Comparison of ENCODE assay signal across 8 cellular contexts in the genomic region with DNA sequence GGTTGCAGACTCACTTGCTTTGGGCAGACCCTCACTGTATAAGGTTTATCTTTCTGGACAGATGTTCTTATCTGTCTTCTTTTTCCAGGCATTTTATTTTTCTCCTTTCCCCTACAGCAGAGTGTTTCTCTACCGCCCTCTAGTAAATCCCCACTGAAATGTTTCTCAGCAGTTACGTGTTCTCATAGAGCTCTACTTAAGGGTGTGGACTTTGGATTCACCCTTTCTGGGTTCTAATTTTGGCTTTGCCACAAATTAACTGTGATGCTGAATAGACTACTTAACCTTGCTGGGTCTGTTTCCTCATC. TPM values are rescaled to one million over a fixed set of nuclear protein-coding genes. Genes with fewer than 3 reads are reported as not detected.
DNase-seq lines count a peak whose midpoint lies in the region; ATAC-seq, FAIRE-seq and TF ChIP-seq lines count a peak whose summit lies in the region.

No MANE protein-coding gene starts in this region.

- RAD21 ChIA-PET in GM12878 (lab: Charles Lee; ENCODE audit: unreplicated experiment): interaction anchor here (0.6 to 3.5 kb wide), 22 partner anchors 21 to 300 kb away, joined by 3 to 46 read pairs (median 6); partner anchors contain the start of genes CFDP1, GABARAPL2, KARS1 and TERF2IP

- peak; percentile 43 for TF ChIP-seq CTCF in NB4 (IDR thresholded peaks at IDR 0.05; ENCODE audit: low read depth, low read length)
- peak; percentile 61 to 68 (median 62) for TF ChIP-seq CTCF in GM12878 (IDR thresholded peaks at IDR 0.05 in 2 of 3, conservative IDR thresholded peaks at IDR 0.05 in 1 of 3; ENCODE audit: control insufficient read depth in 2 of 3, extremely low read depth in 1 of 3, insufficient read depth in 1 of 3, low read depth in 3 of 3, low read length in 3 of 3)
- peak; percentile 33 for TF ChIP-seq CTCF in mucosa of descending colon (IDR thresholded peaks at IDR 0.05)
- no peak for TF ChIP-seq CTCF in kidney (IDR thresholded peaks at IDR 0.05; ENCODE audit: borderline replicate concordance, extremely low read depth, insufficient read depth)
- peak in 2 of 6 experiments; percentile 22 to 25 for TF ChIP-seq CTCF in esophagus squamous epithelium (IDR thresholded peaks at IDR 0.05)

- peak overlapping the region; percentile 97 for H3K4me2 ChIP-seq in GM12878 (ENCODE audit: control insufficient read depth, insufficient read depth)

- TF ChIP-seq RAD21 in GM12878 (IDR thresholded peaks at IDR 0.05; ENCODE audit: insufficient read depth, low read depth, low read length): peak; percentile 81

- peak overlapping the region; percentile 91 for H3K4me3 Mint-ChIP-seq in activated CD4-positive, alpha-beta T cell treated with anti-CD3 and anti-CD28 coated beads, Interleukin-2, amount 10 ng/mL, durations not matched to agents 7 days and 5 days

- H3K36me3 ChIP-seq in GM12878 (ENCODE audit: control insufficient read depth in 2 of 2, insufficient read depth in 2 of 2, low read length in 1 of 2) (peaks cover 0 to 15% of the 10 kb centered on the region in 2 experiments; a peak in 1 of 4 replicates), mucosa of descending colon (ENCODE audit: low read depth) (no peaks in the 10 kb centered on the region), MG63 (peaks cover 6% of the 10 kb centered on the region), kidney (ENCODE audit: control insufficient read depth in 1 of 2, insufficient read depth in 2 of 2, low read length in 2 of 2) (peaks cover 20 to 21% of the 10 kb centered on the region in 2 donors), esophagus squamous epithelium (peaks cover 6 to 53% (median 25%) of the 10 kb centered on the region in 3 donors)

- H3K27ac ChIP-seq in GM12878 (ENCODE audit: control insufficient read depth, insufficient read depth) (peak overlapping the region; percentile 83), kidney (ENCODE audit: low read depth in 2 of 2, low read length in 2 of 2) (no peak overlapping the region), esophagus squamous epithelium (peak overlapping the region in 1 of 4 donors; percentile 99)

- H3K9me3 ChIP-seq in GM12878 (replicated peaks; ENCODE audit: control insufficient read depth, insufficient read depth, low read length) (no peaks in the 10 kb centered on the region), mucosa of descending colon (no peaks in the 10 kb centered on the region), MG63 (no peaks in the 10 kb centered on the region), kidney (ENCODE audit: control insufficient read depth in 1 of 2, low read length in 2 of 2) (no peaks in the 10 kb centered on the region), esophagus squamous epithelium (no peaks in the 10 kb centered on the region)

- POLR2A ChIA-PET in activated CD4-positive, alpha-beta T cell treated with anti-CD3 and anti-CD28 coated beads, Interleukin-2, amount 10 ng/mL, durations not matched to agents 7 days and 5 days (lab: Charles Lee): interaction anchor here (0.7 kb wide), 1 partner anchor 49 kb away, joined by 3 read pairs; no protein-coding TSS in a partner anchor
- POLR2A ChIA-PET in GM12878 (lab: Charles Lee): interaction anchor here (1.1 to 6.3 kb wide), 5 partner anchors 28 to 104 kb away, joined by 3 to 116 read pairs (median 4); partner anchors contain the start of genes GABARAPL2, KARS1, TERF2IP and TMEM231

- ATAC-seq in GM12878: peak; percentile 45
- peak; percentile 22 for ATAC-seq in mucosa of descending colon

- peak; percentile 14 for DNase-seq in activated CD4-positive, alpha-beta T cell treated with anti-CD3 and anti-CD28 coated beads, Interleukin-2, amount 10 ng/mL, durations not matched to agents 7 days and 5 days
- DNase-seq in activated CD4-positive, alpha-beta T cell treated with anti-CD3 and anti-CD28 coated beads for 4 hours: no peak
- DNase-seq in NB4 (ENCODE audit: low read depth) (peak; percentile 53), GM12878 (ENCODE audit: low read depth, low spot score) (no peak), mucosa of descending colon (no peak), MG63 (no peak), kidney (no peak), esophagus squamous epithelium (lab: John Stamatoyannopoulos, UW) (no peak)

- FAIRE-seq in GM12878 (lab: Jason Lieb, UNC) (no peak), kidney (lab: Jason Lieb, UNC) (no peak)

- TF ChIP-seq POLR2A in NB4 (IDR thresholded peaks at IDR 0.05; ENCODE audit: extremely low read depth, insufficient read length) (no peak), GM12878 (IDR thresholded peaks at IDR 0.05; ENCODE audit: low read depth, low read length) (no peak), esophagus squamous epithelium (IDR thresholded peaks at IDR 0.05) (no peak)

- no peaks in the 10 kb centered on the region for H3K27me3 ChIP-seq in GM12878 (replicated peaks in 1 of 2; ENCODE audit: control insufficient read depth in 2 of 2, insufficient read depth in 2 of 2, low read length in 1 of 2)
- H3K27me3 ChIP-seq in MG63: no peaks in the 10 kb centered on the region
- H3K27me3 ChIP-seq in esophagus squamous epithelium: no peaks in the 10 kb centered on the region

- H3K9me3 Mint-ChIP-seq in activated CD4-positive, alpha-beta T cell treated with anti-CD3 and anti-CD28 coated beads, Interleukin-2, amount 10 ng/mL, durations not matched to agents 7 days and 5 days: no peaks in the 10 kb centered on the region

- in situ Hi-C loops in GM12878 (cut with MboI): loop anchor here (10.0 kb wide), 1 partner anchor 156 kb away; the partner anchor contains the start of gene TMEM170A

- H3K27me3 Mint-ChIP-seq in activated CD4-positive, alpha-beta T cell treated with anti-CD3 and anti-CD28 coated beads, Interleukin-2, amount 10 ng/mL, durations not matched to agents 7 days and 5 days: no peaks in the 10 kb centered on the region

- intact Hi-C loops in GM12878 (cut with micrococcal nuclease; ENCODE audit: unreplicated experiment): loop anchor here (1.0 to 2.0 kb wide), 2 partner anchors 104 to 143 kb away; no protein-coding TSS in a partner anchor
- intact Hi-C loops in mucosa of descending colon (cut with DNase I, micrococcal nuclease): loop anchor here in 1 of 2 donors (10.0 kb wide), 1 partner anchor 144 kb away; no protein-coding TSS in a partner anchor
- intact Hi-C loops in kidney (cut with DNase I): no loop called here
- intact Hi-C loops in esophagus squamous epithelium (cut with DNase I): no loop called here

- peak overlapping the region; percentile 10 for H3K4me3 ChIP-seq in NB4 (ENCODE audit: low read depth, low read length)
- peak overlapping the region; percentile 93 for H3K4me3 ChIP-seq in GM12878
- H3K4me3 ChIP-seq in mucosa of descending colon: no peak overlapping the region
- H3K4me3 ChIP-seq in MG63: no peak overlapping the region
- no peak overlapping the region for H3K4me3 ChIP-seq in kidney (ENCODE audit: low read length in 2 of 2)
- no peak overlapping the region for H3K4me3 ChIP-seq in esophagus squamous epithelium

- H3K9ac ChIP-seq in GM12878 (ENCODE audit: control insufficient read depth, insufficient read depth, low read length) (peak overlapping the region; percentile 24), kidney (ENCODE audit: low read length in 2 of 2) (no peak overlapping the region)

- H3K27ac Mint-ChIP-seq in activated CD4-positive, alpha-beta T cell treated with anti-CD3 and anti-CD28 coated beads, Interleukin-2, amount 10 ng/mL, durations not matched to agents 7 days and 5 days: peak overlapping the region; percentile 99

- peaks cover 20% of the 10 kb centered on the region for H3K79me2 ChIP-seq in GM12878 (ENCODE audit: control insufficient read depth, insufficient read depth, low read length)

- TF ChIP-seq EP300 in GM12878 (IDR thresholded peaks at IDR 0.05; ENCODE audit: borderline replicate concordance in 1 of 2, control insufficient read depth in 1 of 2, low read depth in 2 of 2, low read length in 2 of 2): no peak

- H3K36me3 Mint-ChIP-seq in activated CD4-positive, alpha-beta T cell treated with anti-CD3 and anti-CD28 coated beads, Interleukin-2, amount 10 ng/mL, durations not matched to agents 7 days and 5 days (ENCODE audit: low read depth): peaks cover 50% of the 10 kb centered on the region

- H3K4me1 Mint-ChIP-seq in activated CD4-positive, alpha-beta T cell treated with anti-CD3 and anti-CD28 coated beads, Interleukin-2, amount 10 ng/mL, durations not matched to agents 7 days and 5 days: peaks cover 57% of the 10 kb centered on the region

- BruUV-seq in GM12878 (replicated peaks; lab: Mats Ljungman, UMichigan): no TSS peak

- H3K4me1 ChIP-seq in GM12878 (ENCODE audit: control insufficient read depth, insufficient read depth, low read length): peaks cover 33% of the 10 kb centered on the region
- H3K4me1 ChIP-seq in mucosa of descending colon (ENCODE audit: low read depth): peaks cover 21% of the 10 kb centered on the region
- H3K4me1 ChIP-seq in kidney (ENCODE audit: control insufficient read depth in 1 of 2, insufficient read depth in 1 of 2, low read depth in 1 of 2, low read length in 2 of 2): peaks cover 0 to 6% of the 10 kb centered on the region in 2 donors
- H3K4me1 ChIP-seq in esophagus squamous epithelium: peaks cover 7 to 32% (median 15%) of the 10 kb centered on the region in 3 donors

- H2AFZ ChIP-seq in GM12878 (ENCODE audit: control insufficient read depth, low read depth, low read length): peak overlapping the region; percentile 46

- WGBS in GM12878 (ENCODE audit: insufficient coverage, insufficient replicate concordance, low lambda C conversion rate, missing lambda C conversion rate): 0% methylated on average over 2 of the region's 2 CpGs
- 3 to 24% methylated on average over 2 of the region's 2 CpGs for WGBS in esophagus squamous epithelium, 2 donors

- CTCF ChIA-PET in activated CD4-positive, alpha-beta T cell treated with anti-CD3 and anti-CD28 coated beads, Interleukin-2, amount 10 ng/mL, durations not matched to agents 7 days and 5 days (lab: Charles Lee): interaction anchor here (0.7 to 2.5 kb wide), 6 partner anchors 8 to 421 kb away, joined by 3 to 15 read pairs (median 4); partner anchors contain the start of genes TMEM170A and TMEM231
- CTCF ChIA-PET in GM12878 (lab: Yijun Ruan, JAX): interaction anchor here (0.6 to 9.5 kb wide), 33 partner anchors 9 to 1549 kb away, joined by 3 to 153 read pairs (median 5); partner anchors contain the start of genes GABARAPL2, KARS1, TERF2IP and TMEM170A

- no peaks in the 10 kb centered on the region for H4K20me1 ChIP-seq in GM12878 (ENCODE audit: control insufficient read depth, insufficient read depth)

- SMC1A ChIA-PET in GM12878 (lab: Charles Lee; ENCODE audit: uncharacterized antibody, unreplicated experiment): interaction anchor here (0.6 to 6.1 kb wide), 23 partner anchors 8 to 419 kb away, joined by 3 to 69 read pairs (median 6); partner anchors contain the start of genes KARS1, TERF2IP and TMEM231

RNA-seq across cellular contexts. Expression of gene ADAT1, which starts 2.0 kb away (rescaled TPM):
- 10 to 100 TPM; 60.3 to 66.1 TPM for total RNA-seq in activated CD4-positive, alpha-beta T cell treated with anti-CD3 and anti-CD28 coated beads, Interleukin-2, amount 10 ng/mL, durations not matched to agents 7 days and 5 days
- 83.5 and 88.1 TPM in 2 replicates for total RNA-seq in GM12878 (2013; cell fraction: nucleolus; rRNA removed)
- total RNA-seq in GM12878 (2014; rRNA removed): 61.7 and 72.9 TPM in 2 replicates
- total RNA-seq in GM12878 (2014; rRNA removed; fragmentation: Illumina TruSeq; extraction: Trizol): 66.3 and 70.3 TPM in 2 replicates
- total RNA-seq in GM12878 (2021): 70.0 and 72.3 TPM in 2 replicates
- polyA plus RNA-seq in GM12878 (2011; ENCODE audit: low read depth): 17.9 TPM
- 28.2 and 34.8 TPM in 2 replicates for polyA plus RNA-seq in GM12878 (2011; rRNA removed)
- 46.9 and 48.7 TPM in 2 replicates for polyA plus RNA-seq in GM12878 (2011; cell fraction: cytosol; rRNA removed)
- 20.0 and 33.1 TPM in 2 replicates for polyA plus RNA-seq in GM12878 (2011; cell fraction: nucleus; rRNA removed)
- polyA plus RNA-seq in GM12878 (2012): 29.3 and 30.7 TPM in 2 replicates
- polyA plus RNA-seq in GM12878 (2014; fragmentation: Illumina TruSeq; extraction: Trizol): 77.4 and 86.7 TPM in 2 replicates
- polyA plus RNA-seq in GM12878 (2014; fragmentation: Nextera tagmentation; extraction: Ambion mirVana): 10 to 100 TPM; 26.2 to 29.5 TPM
- polyA plus RNA-seq in GM12878 (2014; rRNA removed): 39.5 and 49.9 TPM in 2 replicates
- polyA plus RNA-seq in GM12878 (2016; fragmentation: Nextera tagmentation; extraction: Ambion mirVana): 10 to 100 TPM; 43.9 to 65.2 TPM
- 67.9 and 68.8 TPM in 2 replicates for polyA minus RNA-seq in GM12878 (2011; rRNA and poly(A)+ RNA removed)
- 16.3 and 19.5 TPM in 2 replicates for polyA minus RNA-seq in GM12878 (2011; cell fraction: cytosol; rRNA and poly(A)+ RNA removed)
- 26.2 and 42.5 TPM in 2 replicates for polyA minus RNA-seq in GM12878 (2011; cell fraction: nucleus; rRNA and poly(A)+ RNA removed)
- total RNA-seq in mucosa of descending colon: 10 to 100 TPM; 33.0 to 38.1 (median 35.8) TPM
- 12.5 and 29.6 TPM in 2 replicates for total RNA-seq in MG63 (2014; rRNA removed; shearing (Covaris generic); ENCODE audit: low replicate concordance)
- total RNA-seq in kidney: 56.5 TPM
- polyA plus RNA-seq in kidney (ENCODE audit: insufficient read depth, low read depth, low replicate concordance): 24.4 TPM
- 10 to 100 TPM; 17.9 to 35.2 (median 25.3) TPM for total RNA-seq in esophagus squamous epithelium

RNA-seq across cellular contexts. Expression of gene KARS1, which starts 26.3 kb away (rescaled TPM):
- 100 to 1,000 TPM; 185 to 207 TPM for total RNA-seq in activated CD4-positive, alpha-beta T cell treated with anti-CD3 and anti-CD28 coated beads, Interleukin-2, amount 10 ng/mL, durations not matched to agents 7 days and 5 days
- total RNA-seq in GM12878 (2013; cell fraction: nucleolus; rRNA removed): 78.7 and 85.6 TPM in 2 replicates
- 216 and 234 TPM in 2 replicates for total RNA-seq in GM12878 (2014; rRNA removed)
- total RNA-seq in GM12878 (2014; rRNA removed; fragmentation: Illumina TruSeq; extraction: Trizol): 235 and 238 TPM in 2 replicates
- total RNA-seq in GM12878 (2021): 194 and 195 TPM in 2 replicates
- polyA plus RNA-seq in GM12878 (2011; ENCODE audit: low read depth): 105 TPM
- polyA plus RNA-seq in GM12878 (2011; rRNA removed): 187 and 198 TPM in 2 replicates
- 131 and 137 TPM in 2 replicates for polyA plus RNA-seq in GM12878 (2011; cell fraction: cytosol; rRNA removed)
- 87.4 and 93.4 TPM in 2 replicates for polyA plus RNA-seq in GM12878 (2011; cell fraction: nucleus; rRNA removed)
- polyA plus RNA-seq in GM12878 (2012): 130 and 131 TPM in 2 replicates
- 280 and 301 TPM in 2 replicates for polyA plus RNA-seq in GM12878 (2014; fragmentation: Illumina TruSeq; extraction: Trizol)
- 100 to 1,000 TPM; 187 to 207 TPM for polyA plus RNA-seq in GM12878 (2014; fragmentation: Nextera tagmentation; extraction: Ambion mirVana)
- 184 and 201 TPM in 2 replicates for polyA plus RNA-seq in GM12878 (2014; rRNA removed)
- 100 to 1,000 TPM; 304 to 312 TPM for polyA plus RNA-seq in GM12878 (2016; fragmentation: Nextera tagmentation; extraction: Ambion mirVana)
- 131 and 168 TPM in 2 replicates for polyA minus RNA-seq in GM12878 (2011; rRNA and poly(A)+ RNA removed)
- 35.9 and 55.2 TPM in 2 replicates for polyA minus RNA-seq in GM12878 (2011; cell fraction: cytosol; rRNA and poly(A)+ RNA removed)
- polyA minus RNA-seq in GM12878 (2011; cell fraction: nucleus; rRNA and poly(A)+ RNA removed): 35.3 and 61.6 TPM in 2 replicates
- 100 to 1,000 TPM in 2 of 3 donors, 10 to 100 TPM in 1; 94.3 to 108 (median 103) TPM for total RNA-seq in mucosa of descending colon
- total RNA-seq in MG63 (2014; rRNA removed; shearing (Covaris generic); ENCODE audit: low replicate concordance): 161 and 178 TPM in 2 replicates
- 97.4 TPM for total RNA-seq in kidney
- 104 TPM for polyA plus RNA-seq in kidney (ENCODE audit: insufficient read depth, low read depth, low replicate concordance)
- 100 to 1,000 TPM in 3 of 4 donors, 10 to 100 TPM in 1; 85.7 to 130 (median 123) TPM for total RNA-seq in esophagus squamous epithelium

RNA-seq across cellular contexts. Expression of gene TERF2IP, which starts 26.4 kb away (rescaled TPM):
- total RNA-seq in activated CD4-positive, alpha-beta T cell treated with anti-CD3 and anti-CD28 coated beads, Interleukin-2, amount 10 ng/mL, durations not matched to agents 7 days and 5 days: 10 to 100 TPM; 69.2 to 70.1 TPM
- 35.3 and 37.9 TPM in 2 replicates for total RNA-seq in GM12878 (2013; cell fraction: nucleolus; rRNA removed)
- total RNA-seq in GM12878 (2014; rRNA removed): 50.2 and 57.8 TPM in 2 replicates
- total RNA-seq in GM12878 (2014; rRNA removed; fragmentation: Illumina TruSeq; extraction: Trizol): 60.1 and 62.4 TPM in 2 replicates
- total RNA-seq in GM12878 (2021): 56.5 and 57.4 TPM in 2 replicates
- polyA plus RNA-seq in GM12878 (2011; ENCODE audit: low read depth): 41.6 TPM
- polyA plus RNA-seq in GM12878 (2011; rRNA removed): 50.5 and 73.9 TPM in 2 replicates
- polyA plus RNA-seq in GM12878 (2011; cell fraction: cytosol; rRNA removed): 30.7 and 33.4 TPM in 2 replicates
- polyA plus RNA-seq in GM12878 (2011; cell fraction: nucleus; rRNA removed): 29.1 and 39.8 TPM in 2 replicates
- 65.6 and 72.2 TPM in 2 replicates for polyA plus RNA-seq in GM12878 (2012)
- polyA plus RNA-seq in GM12878 (2014; fragmentation: Illumina TruSeq; extraction: Trizol): 77.9 and 103 TPM in 2 replicates
- 10 to 100 TPM; 19.6 to 40.6 TPM for polyA plus RNA-seq in GM12878 (2014; fragmentation: Nextera tagmentation; extraction: Ambion mirVana)
- polyA plus RNA-seq in GM12878 (2014; rRNA removed): 51.8 and 52.3 TPM in 2 replicates
- polyA plus RNA-seq in GM12878 (2016; fragmentation: Nextera tagmentation; extraction: Ambion mirVana): 10 to 100 TPM; 86.4 to 93.1 TPM
- polyA minus RNA-seq in GM12878 (2011; rRNA and poly(A)+ RNA removed): 9.9 and 12.1 TPM in 2 replicates
- polyA minus RNA-seq in GM12878 (2011; cell fraction: cytosol; rRNA and poly(A)+ RNA removed): 13.0 and 13.1 TPM in 2 replicates
- 14.3 and 21.2 TPM in 2 replicates for polyA minus RNA-seq in GM12878 (2011; cell fraction: nucleus; rRNA and poly(A)+ RNA removed)
- 10 to 100 TPM; 26.0 to 49.6 (median 27.7) TPM for total RNA-seq in mucosa of descending colon
- total RNA-seq in MG63 (2014; rRNA removed; shearing (Covaris generic); ENCODE audit: low replicate concordance): 6.3 and 11.9 TPM in 2 replicates
- total RNA-seq in kidney: 58.0 TPM
- polyA plus RNA-seq in kidney (ENCODE audit: insufficient read depth, low read depth, low replicate concordance): 72.8 TPM
- 10 to 100 TPM; 32.8 to 42.3 (median 36.3) TPM for total RNA-seq in esophagus squamous epithelium

RNA-seq across cellular contexts. Expression of gene GABARAPL2, which starts 54.9 kb away (rescaled TPM):
- total RNA-seq in activated CD4-positive, alpha-beta T cell treated with anti-CD3 and anti-CD28 coated beads, Interleukin-2, amount 10 ng/mL, durations not matched to agents 7 days and 5 days: 10 to 100 TPM; 60.7 to 66.2 TPM
- 68.6 and 74.4 TPM in 2 replicates for total RNA-seq in GM12878 (2013; cell fraction: nucleolus; rRNA removed)
- total RNA-seq in GM12878 (2014; rRNA removed) (61.9 and 69.8 TPM in 2 replicates), GM12878 (2014; rRNA removed; fragmentation: Illumina TruSeq; extraction: Trizol) (69.9 and 70.7 TPM in 2 replicates), GM12878 (2021) (102 and 106 TPM in 2 replicates), mucosa of descending colon (100 to 1,000 TPM in 2 of 3 donors, 10 to 100 TPM in 1; 81.4 to 110 (median 106) TPM), kidney (116 TPM), esophagus squamous epithelium (10 to 100 TPM; 47.4 to 75.0 (median 65.2) TPM)
- polyA plus RNA-seq in GM12878 (2011; ENCODE audit: low read depth): 71.7 TPM
- polyA plus RNA-seq in GM12878 (2011; rRNA removed) (119 and 151 TPM in 2 replicates), GM12878 (2014; fragmentation: Illumina TruSeq; extraction: Trizol) (108 and 137 TPM in 2 replicates), GM12878 (2014; fragmentation: Nextera tagmentation; extraction: Ambion mirVana) (100 to 1,000 TPM; 358 to 359 TPM), GM12878 (2014; rRNA removed) (122 and 137 TPM in 2 replicates), GM12878 (2016; fragmentation: Nextera tagmentation; extraction: Ambion mirVana) (100 to 1,000 TPM; 260 to 266 TPM), kidney (ENCODE audit: insufficient read depth, low read depth, low replicate concordance) (247 TPM)
- polyA plus RNA-seq in GM12878 (2011; cell fraction: cytosol; rRNA removed): 58.7 and 78.4 TPM in 2 replicates
- 65.7 and 69.1 TPM in 2 replicates for polyA plus RNA-seq in GM12878 (2011; cell fraction: nucleus; rRNA removed)
- 123 and 162 TPM in 2 replicates for polyA plus RNA-seq in GM12878 (2012)
- polyA minus RNA-seq in GM12878 (2011; rRNA and poly(A)+ RNA removed): 30.8 and 41.5 TPM in 2 replicates
- polyA minus RNA-seq in GM12878 (2011; cell fraction: cytosol; rRNA and poly(A)+ RNA removed): 11.5 and 15.1 TPM in 2 replicates
- 16.2 and 21.0 TPM in 2 replicates for polyA minus RNA-seq in GM12878 (2011; cell fraction: nucleus; rRNA and poly(A)+ RNA removed)
- 17.3 and 70.4 TPM in 2 replicates for total RNA-seq in MG63 (2014; rRNA removed; shearing (Covaris generic); ENCODE audit: low replicate concordance)

RNA-seq across cellular contexts. Expression of gene CPHXL2, which starts 55.7 kb away (rescaled TPM):
- not detected for total RNA-seq in activated CD4-positive, alpha-beta T cell treated with anti-CD3 and anti-CD28 coated beads, Interleukin-2, amount 10 ng/mL, durations not matched to agents 7 days and 5 days
- total RNA-seq in GM12878 (2013; cell fraction: nucleolus; rRNA removed): not detected in 2 replicates
- not detected in 2 replicates for total RNA-seq in GM12878 (2014; rRNA removed)
- total RNA-seq in GM12878 (2014; rRNA removed; fragmentation: Illumina TruSeq; extraction: Trizol): not detected in 2 replicates
- total RNA-seq in GM12878 (2021): not detected in 2 replicates
- not detected for polyA plus RNA-seq in GM12878 (2011; ENCODE audit: low read depth)
- polyA plus RNA-seq in GM12878 (2011; rRNA removed): not detected in 2 replicates
- polyA plus RNA-seq in GM12878 (2011; cell fraction: cytosol; rRNA removed): not detected in 2 replicates
- not detected in 2 replicates for polyA plus RNA-seq in GM12878 (2011; cell fraction: nucleus; rRNA removed)
- polyA plus RNA-seq in GM12878 (2012): 0.08 TPM in 1 of 2 replicates, not detected in the other
- polyA plus RNA-seq in GM12878 (2014; fragmentation: Illumina TruSeq; extraction: Trizol): not detected in 2 replicates
- polyA plus RNA-seq in GM12878 (2014; fragmentation: Nextera tagmentation; extraction: Ambion mirVana): not detected
- not detected in 2 replicates for polyA plus RNA-seq in GM12878 (2014; rRNA removed)
- polyA plus RNA-seq in GM12878 (2016; fragmentation: Nextera tagmentation; extraction: Ambion mirVana): not detected
- not detected in 2 replicates for polyA minus RNA-seq in GM12878 (2011; rRNA and poly(A)+ RNA removed)
- polyA minus RNA-seq in GM12878 (2011; cell fraction: cytosol; rRNA and poly(A)+ RNA removed): not detected in 2 replicates
- not detected in 2 replicates for polyA minus RNA-seq in GM12878 (2011; cell fraction: nucleus; rRNA and poly(A)+ RNA removed)
- total RNA-seq in mucosa of descending colon: not detected
- not detected in 2 replicates for total RNA-seq in MG63 (2014; rRNA removed; shearing (Covaris generic); ENCODE audit: low replicate concordance)
- not detected for total RNA-seq in kidney
- not detected for polyA plus RNA-seq in kidney (ENCODE audit: insufficient read depth, low read depth, low replicate concordance)
- not detected for total RNA-seq in esophagus squamous epithelium

Comparison
In these comparisons a context has a peak if more than half of its experiments do, and no peak if none do; other contexts are left out.
1. DNase-seq: peak in activated CD4-positive, alpha-beta T cell treated with anti-CD3 and anti-CD28 coated beads, Interleukin-2, amount 10 ng/mL, durations not matched to agents 7 days and 5 days (single experiment) and NB4 (single experiment); none in activated CD4-positive, alpha-beta T cell treated with anti-CD3 and anti-CD28 coated beads for 4 hours (0 of 2), GM12878 (single experiment), mucosa of descending colon (0 of 3), MG63 (single experiment), kidney (single experiment) and esophagus squamous epithelium (single experiment).
2. H3K4me3 ChIP-seq: peak in NB4 (single experiment) and GM12878 (single experiment); none in mucosa of descending colon (single experiment), MG63 (single experiment), kidney (0 of 2) and esophagus squamous epithelium (0 of 4).